In the genomic region with DNA sequence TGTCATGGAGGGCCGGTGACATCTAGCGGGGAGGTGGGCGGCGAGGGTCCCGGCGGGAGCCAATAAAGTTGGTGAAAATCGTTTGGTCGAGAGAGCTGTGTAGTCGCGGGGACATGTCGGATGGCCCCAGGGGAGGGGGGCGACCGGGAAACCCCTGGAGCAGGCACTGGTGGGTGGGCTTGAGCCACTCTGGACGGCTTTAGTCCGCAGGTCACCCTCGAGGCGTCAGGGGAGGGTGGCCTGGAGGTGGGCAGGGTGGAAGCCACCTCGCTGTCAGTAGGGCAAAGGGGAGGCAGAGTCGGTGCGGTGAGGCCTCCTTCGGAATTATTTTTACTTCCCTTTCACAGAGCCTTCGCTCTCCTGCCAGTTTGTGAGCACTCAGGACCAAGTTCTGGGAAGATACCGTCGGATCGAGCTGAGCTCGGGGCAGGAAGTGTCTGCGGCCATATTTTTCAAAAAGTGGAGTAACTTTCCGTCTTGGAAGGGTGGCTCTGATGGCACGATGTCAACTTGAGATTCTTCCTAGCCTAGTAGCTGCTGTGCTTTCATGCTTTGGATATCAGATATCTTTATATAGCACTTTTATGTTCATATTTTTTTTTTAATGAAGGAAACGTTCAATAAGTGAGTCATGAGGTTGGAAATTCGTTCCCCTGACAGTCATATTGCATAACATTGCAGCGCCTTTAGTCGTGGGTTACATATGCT, we compare ENCODE assay signal across 9 cellular contexts. TPM values are rescaled to one million over a fixed set of nuclear protein-coding genes. Genes with fewer than 3 reads are reported as not detected.
DNase-seq lines count a peak whose midpoint lies in the region; ATAC-seq and TF ChIP-seq lines count a peak whose summit lies in the region.
"Had no signal": no experiment of that assay in that cellular context is flagged by ENCODE, and none has a peak within 500 bp of the region (broad histone marks: within the 10 kb centered on the region; RNA-seq: fewer than 3 reads in every experiment).

No MANE protein-coding gene starts in this region.

- intact Hi-C loops in activated B cell treated with CpG ODN at 0.5 μM for 24 hours (cut with micrococcal nuclease) (loop anchor here (1.0 to 5.0 kb wide), 9 partner anchors 8 to 1963 kb away; a partner anchor contains a TSS), lower lobe of right lung (cut with DNase I) (no loop called here)

- peaks cover 54% of the 10 kb centered on the region for H3K4me1 Mint-ChIP-seq in stimulated activated naive CD8-positive, alpha-beta T cell treated with anti-CD3 and anti-CD28 coated beads, Interleukin-15, Interleukin-2, amounts not matched to agents 100 ng/mL and 50 ng/mL, for 24 hours (ENCODE audit: low read depth)
- peaks cover 39% of the 10 kb centered on the region for H3K4me1 Mint-ChIP-seq in activated B cell treated with CpG ODN at 0.5 μM for 24 hours
- peaks cover 26 to 45% of the 10 kb centered on the region in 2 donors for H3K4me1 Mint-ChIP-seq in stimulated activated naive B cell treated with anti-CD40 and anti-IgM and Interleukin-4, amounts not matched to agents 10 μg/mL and 1 μg/mL and 100 μg/mL, for 72 hours

- no peaks in the 10 kb centered on the region for H3K27me3 ChIP-seq in lower lobe of right lung (ENCODE audit: low read depth)

- peak overlapping the region; percentile 99 for H3K4me3 Mint-ChIP-seq in stimulated activated naive CD8-positive, alpha-beta T cell treated with anti-CD3 and anti-CD28 coated beads, Interleukin-15, Interleukin-2, amounts not matched to agents 100 ng/mL and 50 ng/mL, for 24 hours
- H3K4me3 Mint-ChIP-seq in activated B cell treated with CpG ODN at 0.5 μM for 24 hours: peak overlapping the region; percentile 98
- peak overlapping the region; percentile 95 to 97 for H3K4me3 Mint-ChIP-seq in stimulated activated naive B cell treated with anti-CD40 and anti-IgM and Interleukin-4, amounts not matched to agents 10 μg/mL and 1 μg/mL and 100 μg/mL, for 72 hours

- no peak for DNase-seq in stimulated activated naive CD8-positive, alpha-beta T cell treated with anti-CD3 and anti-CD28 coated beads, Interleukin-15, Interleukin-2, amounts not matched to agents 100 U/mL and 50 U/mL, for 24 hours
- DNase-seq in activated B cell treated with CpG ODN at 0.5 μM for 24 hours (peak; percentile 34), lower lobe of right lung (peak; percentile 69), NCI-H1105 (lab: John Stamatoyannopoulos, UW) (no peak)
- peak; percentile 7 for DNase-seq in effector CD4-positive, alpha-beta T cell
- DNase-seq in stimulated activated naive B cell treated with anti-CD40 and anti-IgM and Interleukin-4, amounts not matched to agents 10 μg/mL and 1 μg/mL and 100 μg/mL, for 72 hours: peak; percentile 11
- DNase-seq: DND-41 had no signal

- H3K4me1 ChIP-seq in lower lobe of right lung: peaks cover 23% of the 10 kb centered on the region

- no peaks in the 10 kb centered on the region for H3K27me3 Mint-ChIP-seq in stimulated activated naive CD8-positive, alpha-beta T cell treated with anti-CD3 and anti-CD28 coated beads, Interleukin-15, Interleukin-2, amounts not matched to agents 100 ng/mL and 50 ng/mL, for 24 hours
- no peaks in the 10 kb centered on the region for H3K27me3 Mint-ChIP-seq in activated B cell treated with CpG ODN at 0.5 μM for 24 hours
- H3K27me3 Mint-ChIP-seq in stimulated activated naive B cell treated with anti-CD40 and anti-IgM and Interleukin-4, amounts not matched to agents 10 μg/mL and 1 μg/mL and 100 μg/mL, for 72 hours: peaks cover 0 to 3% of the 10 kb centered on the region in 2 donors

- peak overlapping the region; percentile 75 for H3K4me3 ChIP-seq in lower lobe of right lung

- TF ChIP-seq CTCF in activated B cell treated with CpG ODN at 0.5 μM for 24 hours (IDR thresholded peaks at IDR 0.05): no peak
- TF ChIP-seq CTCF in lower lobe of right lung (IDR thresholded peaks at IDR 0.05): no peak

- peak overlapping the region; percentile 97 for H3K27ac ChIP-seq in lower lobe of right lung

- no peaks in the 10 kb centered on the region for H3K36me3 ChIP-seq in lower lobe of right lung

- peak overlapping the region; percentile 98 for H3K27ac Mint-ChIP-seq in stimulated activated naive CD8-positive, alpha-beta T cell treated with anti-CD3 and anti-CD28 coated beads, Interleukin-15, Interleukin-2, amounts not matched to agents 100 ng/mL and 50 ng/mL, for 24 hours
- peak overlapping the region; percentile 94 for H3K27ac Mint-ChIP-seq in activated B cell treated with CpG ODN at 0.5 μM for 24 hours
- H3K27ac Mint-ChIP-seq in stimulated activated naive B cell treated with anti-CD40 and anti-IgM and Interleukin-4, amounts not matched to agents 10 μg/mL and 1 μg/mL and 100 μg/mL, for 72 hours: peak overlapping the region; percentile 96

- H3K36me3 Mint-ChIP-seq in stimulated activated naive CD8-positive, alpha-beta T cell treated with anti-CD3 and anti-CD28 coated beads, Interleukin-15, Interleukin-2, amounts not matched to agents 100 ng/mL and 50 ng/mL, for 24 hours (ENCODE audit: low read depth): peaks cover 15% of the 10 kb centered on the region
- H3K36me3 Mint-ChIP-seq in activated B cell treated with CpG ODN at 0.5 μM for 24 hours (ENCODE audit: low read depth): peaks cover 18% of the 10 kb centered on the region
- peaks cover 9 to 15% of the 10 kb centered on the region in 2 donors for H3K36me3 Mint-ChIP-seq in stimulated activated naive B cell treated with anti-CD40 and anti-IgM and Interleukin-4, amounts not matched to agents 10 μg/mL and 1 μg/mL and 100 μg/mL, for 72 hours

- no peaks in the 10 kb centered on the region for H3K9me3 Mint-ChIP-seq in stimulated activated naive CD8-positive, alpha-beta T cell treated with anti-CD3 and anti-CD28 coated beads, Interleukin-15, Interleukin-2, amounts not matched to agents 100 ng/mL and 50 ng/mL, for 24 hours
- H3K9me3 Mint-ChIP-seq in activated B cell treated with CpG ODN at 0.5 μM for 24 hours: no peaks in the 10 kb centered on the region
- H3K9me3 Mint-ChIP-seq in stimulated activated naive B cell treated with anti-CD40 and anti-IgM and Interleukin-4, amounts not matched to agents 10 μg/mL and 1 μg/mL and 100 μg/mL, for 72 hours: no peaks in the 10 kb centered on the region

- H3K9me3 ChIP-seq in lower lobe of right lung: no peaks in the 10 kb centered on the region

- CTCF ChIA-PET in activated B cell treated with CpG ODN at 0.5 μM for 24 hours (lab: Charles Lee): interaction anchor here (1.1 to 1.2 kb wide), 2 partner anchors 51 to 219 kb away, joined by 3 read pairs; no protein-coding TSS in a partner anchor

- no peak for ATAC-seq in stimulated activated naive CD8-positive, alpha-beta T cell treated with anti-CD3 and anti-CD28 coated beads, Interleukin-15, Interleukin-2, amounts not matched to agents 100 U/mL and 50 U/mL, for 24 hours
- ATAC-seq in activated B cell treated with CpG ODN at 0.5 μM for 24 hours (ENCODE audit: low read depth) (no peak), lower lobe of right lung (peak; percentile 40 to 51), GM21447 (IDR thresholded peaks at IDR 0.05; ENCODE audit: unreplicated experiment) (no peak)
- no peak for ATAC-seq in stimulated activated naive B cell treated with anti-CD40 and anti-IgM and Interleukin-4, amounts not matched to agents 10 μg/mL and 1 μg/mL and 100 μg/mL, for 72 hours (replicated peaks)

- POLR2A ChIA-PET in activated B cell treated with CpG ODN at 0.5 μM for 24 hours (lab: Charles Lee): interaction anchor here (0.6 to 8.2 kb wide), 14 partner anchors 9 to 410 kb away, joined by 3 to 98 read pairs (median 6); a partner anchor contains a TSS

RNA-seq across cellular contexts. Expression of a gene that starts 28.2 kb away (rescaled TPM):
- total RNA-seq in activated B cell treated with CpG ODN at 0.5 μM for 24 hours (86.3 and 89.4 TPM in 2 replicates), lower lobe of right lung (49.3 TPM)

RNA-seq across cellular contexts. Expression of a gene that starts 28.4 kb away (rescaled TPM):
- total RNA-seq in activated B cell treated with CpG ODN at 0.5 μM for 24 hours: 0.64 and 0.69 TPM in 2 replicates
- 0.77 TPM for total RNA-seq in lower lobe of right lung

RNA-seq across cellular contexts. Expression of a gene that starts 38.9 kb away (rescaled TPM):
- total RNA-seq in activated B cell treated with CpG ODN at 0.5 μM for 24 hours: not detected in 2 replicates
- total RNA-seq in lower lobe of right lung: 0.68 TPM

Comparison
In these comparisons a context has a peak if more than half of its experiments do, and no peak if none do; other contexts are left out.
1. ATAC-seq: peak in lower lobe of right lung (2 of 2); none in stimulated activated naive CD8-positive, alpha-beta T cell treated with anti-CD3 and anti-CD28 coated beads, Interleukin-15, Interleukin-2, amounts not matched to agents 100 U/mL and 50 U/mL, for 24 hours (single experiment), activated B cell treated with CpG ODN at 0.5 μM for 24 hours (single experiment), stimulated activated naive B cell treated with anti-CD40 and anti-IgM and Interleukin-4, amounts not matched to agents 10 μg/mL and 1 μg/mL and 100 μg/mL, for 72 hours (0 of 2) and GM21447 (single experiment).
2. DNase-seq: peak in activated B cell treated with CpG ODN at 0.5 μM for 24 hours (single experiment), effector CD4-positive, alpha-beta T cell (single experiment), lower lobe of right lung (single experiment) and stimulated activated naive B cell treated with anti-CD40 and anti-IgM and Interleukin-4, amounts not matched to agents 10 μg/mL and 1 μg/mL and 100 μg/mL, for 72 hours (single experiment); none in stimulated activated naive CD8-positive, alpha-beta T cell treated with anti-CD3 and anti-CD28 coated beads, Interleukin-15, Interleukin-2, amounts not matched to agents 100 U/mL and 50 U/mL, for 24 hours (single experiment) and NCI-H1105 (single experiment).
3. Peak in every context shown above with its lines, with median percentiles within 50 percentile points of each other: H3K27ac Mint-ChIP-seq and H3K4me3 Mint-ChIP-seq.